In the genomic region with DNA sequence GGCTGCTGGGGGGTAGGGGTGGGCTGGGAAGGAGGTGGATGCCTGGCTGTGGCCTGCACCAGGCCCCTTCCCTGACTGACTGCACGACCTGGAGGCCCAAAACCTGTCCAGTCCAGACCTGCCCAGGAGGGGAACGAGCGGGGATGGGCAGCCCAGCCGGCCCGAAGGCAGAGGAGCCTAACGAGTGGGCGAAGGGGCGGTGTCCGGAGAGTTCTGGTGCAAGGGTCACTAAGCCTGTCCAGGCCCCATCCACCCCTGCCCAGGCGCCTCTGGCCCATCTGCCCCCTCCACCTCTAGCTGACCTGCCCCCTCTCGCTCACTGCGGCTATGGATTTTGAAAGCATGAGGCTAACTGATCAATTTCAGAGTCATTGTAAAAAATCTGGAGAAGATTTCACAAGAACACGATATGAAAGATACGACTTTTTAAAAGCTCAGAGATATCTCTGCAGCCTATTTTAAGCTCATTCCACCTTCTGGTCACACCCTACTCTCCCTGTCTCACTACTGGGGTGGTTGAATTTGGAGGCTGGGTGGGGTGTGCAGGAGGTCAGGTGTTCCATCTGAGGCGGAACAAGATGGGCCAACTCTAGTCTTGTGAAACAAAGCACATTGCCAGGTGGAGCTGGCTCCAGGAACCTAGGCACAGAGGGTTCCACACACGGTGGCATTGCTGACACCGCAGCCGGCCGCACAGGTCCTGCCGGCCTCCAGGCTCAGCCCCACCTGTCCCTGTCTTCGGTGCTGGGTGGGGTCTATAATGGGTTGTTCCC, we compare ENCODE assay signal across 6 cellular contexts. TPM values are rescaled to one million over a fixed set of nuclear protein-coding genes. Genes with fewer than 3 reads are reported as not detected.
"Had no signal": no experiment of that assay in that cellular context is flagged by ENCODE, and none has a peak within 500 bp of the region (broad histone marks: within the 10 kb centered on the region; RNA-seq: fewer than 3 reads in every experiment).

No MANE protein-coding gene starts in this region.

RNA-seq across cellular contexts. Expression of a gene that starts 17.8 kb away (rescaled TPM):
- total RNA-seq: PC-3, PC-9, Peyer's patch, Right ventricle myocardium superior, RPMI7951 had no signal
- polyA plus RNA-seq: SK-N-SH had no signal
